9 cellular contexts compared by ENCODE assay signal in genomic region chrX:107684956-107685385, GRCh38. TPM values are rescaled to one million over a fixed set of nuclear protein-coding genes. Genes with fewer than 3 reads are reported as not detected.
DNase-seq lines count a peak whose midpoint lies in the region; ATAC-seq, FAIRE-seq and TF ChIP-seq lines count a peak whose summit lies in the region.
"Had no signal": no experiment of that assay in that cellular context is flagged by ENCODE, and none has a peak within 500 bp of the region (broad histone marks: within the 10 kb centered on the region; RNA-seq: fewer than 3 reads in every experiment).

No MANE protein-coding gene starts in this region.

- H3K9me3 ChIP-seq in H1 (ENCODE audit: insufficient read depth in 2 of 2, low read depth in 1 of 2, low read length in 1 of 2): no peaks in the 10 kb centered on the region

- no peak overlapping the region for H3K4me3 Mint-ChIP-seq in naive thymus-derived CD8-positive, alpha-beta T cell
- H3K4me3 Mint-ChIP-seq: naive B cell had no signal

- no peak overlapping the region for H3K4me3 ChIP-seq in H1 (ENCODE audit: extremely low read depth in 1 of 4, insufficient read depth in 2 of 4, low read depth in 3 of 4, low read length in 4 of 4)

- H3K36me3 Mint-ChIP-seq in naive thymus-derived CD8-positive, alpha-beta T cell: no peaks in the 10 kb centered on the region
- H3K36me3 Mint-ChIP-seq: naive B cell had no signal

- peak overlapping the region; percentile 32; the same call in 1 of the 2 replicates for H3K18ac ChIP-seq in H1 (ENCODE audit: extremely low read depth, low read length)

- TF ChIP-seq CTCF in H1 (IDR thresholded peaks at IDR 0.05; ENCODE audit: control extremely low read depth in 1 of 3, insufficient read depth in 1 of 3, low read depth in 1 of 3, low read length in 3 of 3): no peak

- no peak overlapping the region for H3K14ac ChIP-seq in H1 (ENCODE audit: insufficient read length)

- no peak overlapping the region for H4K5ac ChIP-seq in H1 (ENCODE audit: insufficient read length, low read depth, low read length)

- H3K9ac ChIP-seq in H1 (replicated peaks in 1 of 4; ENCODE audit: extremely low read depth in 1 of 4, low read depth in 3 of 4, low read length in 3 of 4): no peak overlapping the region

- no peak for TF ChIP-seq POLR2A in H1 (IDR thresholded peaks at IDR 0.05; ENCODE audit: control extremely low read depth in 1 of 2, low read depth in 2 of 2, low read length in 2 of 2)

- H4K91ac ChIP-seq in H1 (replicated peaks; ENCODE audit: insufficient read length, low read length): no peak overlapping the region

- no peak overlapping the region for H3K27ac ChIP-seq in H1 (ENCODE audit: low read depth, low read length)

- peak overlapping the region in 4 of 10 donors; percentile 25 to 71 (median 67) for H3K27ac Mint-ChIP-seq in naive thymus-derived CD8-positive, alpha-beta T cell

- no peak overlapping the region for H2BK120ac ChIP-seq in H1 (replicated peaks; ENCODE audit: low read depth, low read length)

- no peaks in the 10 kb centered on the region for H3K4me1 ChIP-seq in H1 (replicated peaks in 1 of 4; ENCODE audit: control insufficient read depth in 3 of 4, insufficient read depth in 4 of 4, low read length in 3 of 4)

- H2BK12ac ChIP-seq in H1 (ENCODE audit: low read depth, low read length): no peak overlapping the region

- no peaks in the 10 kb centered on the region for H3K36me3 ChIP-seq in H1 (ENCODE audit: control insufficient read depth in 2 of 4, insufficient read depth in 4 of 4, low read length in 3 of 4)

- POLR2A ChIA-PET in H1 (lab: Charles Lee; ENCODE audit: partially characterized antibody): no interaction called here
- POLR2A ChIA-PET in naive thymus-derived CD8-positive, alpha-beta T cell (lab: Charles Lee): interaction anchor here (18.2 kb wide), 1 partner anchor 29 kb away, joined by 851 read pairs; no protein-coding TSS in a partner anchor

- no peak overlapping the region for H2AFZ ChIP-seq in H1 (ENCODE audit: low read length)

- no peak for TF ChIP-seq RAD21 in H1 (IDR thresholded peaks at IDR 0.05 in 1 of 2, conservative IDR thresholded peaks at IDR 0.05 in 1 of 2; ENCODE audit: low read depth in 2 of 2, low read length in 2 of 2)

- no peak overlapping the region for H3K4me2 ChIP-seq in H1 (ENCODE audit: insufficient read depth in 1 of 2, low read depth in 2 of 2, low read length in 2 of 2)

- H2BK20ac ChIP-seq in H1 (ENCODE audit: low read length): no peak overlapping the region

- no peak overlapping the region for H4K8ac ChIP-seq in H1 (ENCODE audit: extremely low read depth, insufficient read depth, low read length)

- no peaks in the 10 kb centered on the region for H3K23me2 ChIP-seq in H1 (ENCODE audit: low read depth, low read length)

- H3K79me2 ChIP-seq in H1 (ENCODE audit: control insufficient read depth in 1 of 2, insufficient read depth in 2 of 2, low read length in 2 of 2): no peaks in the 10 kb centered on the region

- H2BK5ac ChIP-seq in H1 (ENCODE audit: low read depth, low read length): no peak overlapping the region

- peaks cover 26 to 56% (median 50%) of the 10 kb centered on the region in 4 donors for H3K4me1 Mint-ChIP-seq in naive thymus-derived CD8-positive, alpha-beta T cell

- TF ChIP-seq EP300 in H1 (IDR thresholded peaks at IDR 0.05; ENCODE audit: borderline replicate concordance in 1 of 2, low read depth in 2 of 2, low read length in 2 of 2): no peak

- ATAC-seq in GM18873 (IDR thresholded peaks at IDR 0.05; ENCODE audit: low FRiP score, unreplicated experiment): peak; percentile 71
- peak; percentile 95 for ATAC-seq in HG02642 (IDR thresholded peaks at IDR 0.05; ENCODE audit: poor library complexity, unreplicated experiment)
- ATAC-seq in naive thymus-derived CD8-positive, alpha-beta T cell: peak; percentile 33 to 35
- no peak for ATAC-seq in HG02970 (IDR thresholded peaks at IDR 0.05; ENCODE audit: low FRiP score, unreplicated experiment)

- DNase-seq in NOMO-1 (lab: John Stamatoyannopoulos, UW; ENCODE audit: unreplicated experiment in 2 of 2) (peak; percentile 69 to 86), H1 (ENCODE audit: low read depth in 1 of 2, low spot score in 2 of 2) (no peak), NCI-H524 treated with DMSO at 0.1 percent for 48 hours (lab: John Stamatoyannopoulos, UW) (no peak), NCI-H1105 treated with DMSO at 0.1 percent for 48 hours (lab: John Stamatoyannopoulos, UW) (no peak)
- DNase-seq in naive thymus-derived CD8-positive, alpha-beta T cell: no peak
- DNase-seq: naive B cell had no signal

- no peak overlapping the region for H3K4ac ChIP-seq in H1 (replicated peaks; ENCODE audit: insufficient read length, low read depth, low read length)

- no peak overlapping the region for H3K23ac ChIP-seq in H1 (ENCODE audit: insufficient read length)

- no peaks in the 10 kb centered on the region for H3K27me3 Mint-ChIP-seq in naive thymus-derived CD8-positive, alpha-beta T cell

- no peak overlapping the region for H2BK15ac ChIP-seq in H1 (ENCODE audit: low read length)

- H4K20me1 ChIP-seq in H1 (replicated peaks in 1 of 2; ENCODE audit: control insufficient read depth in 1 of 2, insufficient read depth in 2 of 2, low read length in 2 of 2): no peaks in the 10 kb centered on the region

- peaks cover 0 to 1% (median 0%) of the 10 kb centered on the region in 9 donors for H3K9me3 Mint-ChIP-seq in naive thymus-derived CD8-positive, alpha-beta T cell

- WGBS in H1 (ENCODE audit: extremely low coverage in 1 of 2, insufficient coverage in 1 of 2, insufficient read length in 1 of 2, insufficient replicate concordance in 2 of 2, low coverage in 1 of 2, low lambda C conversion rate in 2 of 2, missing lambda C conversion rate in 1 of 2), 2 experiments: 73% methylated on average over 5 of the region's 5 CpGs; no CpG with 5 or more reads in 1 of the 2 experiments

- no peak overlapping the region for H3K56ac ChIP-seq in H1 (replicated peaks; ENCODE audit: insufficient read length, low read depth, low read length)

- H2AK5ac ChIP-seq in H1 (ENCODE audit: low read depth, low read length): no peak overlapping the region

- H3K27me3 ChIP-seq in H1 (replicated peaks in 1 of 4; ENCODE audit: control insufficient read depth in 3 of 4, extremely low read depth in 1 of 4, insufficient read depth in 3 of 4, low read length in 3 of 4): no peaks in the 10 kb centered on the region

- no peaks in the 10 kb centered on the region for H3K79me1 ChIP-seq in H1 (ENCODE audit: low read depth, low read length)

- CTCF ChIA-PET in H1 (lab: Charles Lee; ENCODE audit: partially characterized antibody): interaction anchor here (0.6 to 1.3 kb wide), 5 partner anchors 9 to 65 kb away, joined by 3 to 7 read pairs (median 3); no protein-coding TSS in a partner anchor

- FAIRE-seq in H1 (lab: Jason Lieb, UNC): no peak

TF ChIP-seq in H1, 55 proteins besides CTCF, POLR2A, EP300 and RAD21:
- TF ChIP-seq SIN3A (conservative IDR thresholded peaks at IDR 0.05 in 1 of 2, IDR thresholded peaks at IDR 0.05 in 1 of 2; ENCODE audit: low read depth in 1 of 2, low read length in 2 of 2) (no peak), YY1 (IDR thresholded peaks at IDR 0.05; ENCODE audit: low read depth, low read length) (no peak), ATF2 (IDR thresholded peaks at IDR 0.05; ENCODE audit: low read length) (no peak), MAX (IDR thresholded peaks at IDR 0.05) (peak; percentile 63), BRCA1 (IDR thresholded peaks at IDR 0.05; ENCODE audit: low read depth, low read length) (no peak), BCL11A (IDR thresholded peaks at IDR 0.05; ENCODE audit: low read depth in 2 of 2, low read length in 2 of 2) (no peak), E2F6 (IDR thresholded peaks at IDR 0.05) (peak; percentile 46; the same call in 1 of the 2 replicates)

RNA-seq across cellular contexts. Expression of gene PRPS1, which starts 56.7 kb away (rescaled TPM):
- total RNA-seq in H1 (2021; fragmentation: NEBNext Ultra II Directional; extraction: Animal tissue kit (Norgen Biotek cat#: 25700)): 102 and 110 TPM in 2 replicates
- polyA plus RNA-seq in H1 (2011; rRNA removed): 66.0 and 90.1 TPM in 2 replicates
- 108 TPM for polyA plus RNA-seq in H1 (2011; cell fraction: cytosol; rRNA removed)
- 42.1 TPM for polyA plus RNA-seq in H1 (2011; cell fraction: nucleus; rRNA removed)
- 93.3 to 109 TPM (median 95.0 TPM) in 4 replicates for polyA plus RNA-seq in H1 (2012, experiment 1 of 2)
- 25.6 TPM for polyA plus RNA-seq in H1 (2012, experiment 2 of 2)
- 55.8 TPM for polyA plus RNA-seq in H1 (2013, experiment 1 of 2)
- 56.2 TPM for polyA plus RNA-seq in H1 (2013, experiment 2 of 2)
- polyA minus RNA-seq in H1 (2011; rRNA and poly(A)+ RNA removed): 117 and 139 TPM in 2 replicates
- 55.6 TPM for polyA minus RNA-seq in H1 (2011; cell fraction: cytosol; rRNA and poly(A)+ RNA removed)
- polyA minus RNA-seq in H1 (2011; cell fraction: nucleus; rRNA and poly(A)+ RNA removed): 30.7 TPM
- 10 to 100 TPM; 62.4 to 66.3 TPM for total RNA-seq in naive thymus-derived CD8-positive, alpha-beta T cell
- 10 to 100 TPM; 53.8 to 61.6 (median 56.7) TPM for polyA plus RNA-seq in naive thymus-derived CD8-positive, alpha-beta T cell

Comparison
In these comparisons a context has a peak if more than half of its experiments do, and no peak if none do; other contexts are left out.
1. DNase-seq: peak in NOMO-1 (2 of 2); none in H1 (0 of 2), naive thymus-derived CD8-positive, alpha-beta T cell (0 of 10), NCI-H524 treated with DMSO at 0.1 percent for 48 hours (single experiment) and NCI-H1105 treated with DMSO at 0.1 percent for 48 hours (single experiment).